20 cellular contexts compared by ENCODE assay signal in the genomic region with DNA sequence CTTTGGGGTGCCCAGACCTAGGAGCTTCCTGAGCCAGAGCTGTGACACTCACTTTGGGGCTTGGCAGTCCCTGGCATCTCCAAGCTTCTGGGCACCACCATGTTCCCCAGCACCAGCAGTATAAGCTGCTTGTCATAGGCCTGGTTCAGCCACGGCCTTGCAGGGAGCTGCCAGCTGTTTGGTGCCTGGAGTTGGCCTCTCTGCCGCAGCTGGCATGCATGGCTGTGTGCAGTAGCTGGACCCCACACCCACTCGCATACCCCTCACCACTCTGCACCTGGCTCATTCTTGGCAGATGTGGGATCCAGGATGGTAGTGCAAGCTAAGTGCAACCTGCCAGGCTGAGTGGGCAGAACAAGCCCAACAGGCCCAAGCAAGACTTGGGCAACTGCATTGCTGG.
"Had no signal": no experiment of that assay in that cellular context is flagged by ENCODE, and none has a peak within 500 bp of the region (broad histone marks: within the 10 kb centered on the region; RNA-seq: fewer than 3 reads in every experiment).

No MANE protein-coding gene starts in this region.

- H3K36me3 ChIP-seq: MG63 had no signal

- H3K4me3 ChIP-seq: MG63 had no signal

- H3K9ac ChIP-seq: SK-N-SH had no signal

- DNase-seq: IMR-90, Karpas-422, KG1, MG63, NCI-H1092 treated with DMSO at 0.1 percent for 48 hours, NCI-H1436, NCI-H187, NCI-H2029, NCI-H2081 treated with DMSO at 0.1 percent for 48 hours, NCI-H2171, NCI-H226, NCI-H446, NCI-H510A, NCI-H524 treated with DMSO at 0.1 percent for 48 hours, NCI-H69, NCI-H774, Right ventricle myocardium superior, RPMI8226, SK-N-SH had no signal

- H3K9me3 ChIP-seq: MG63, SK-N-SH had no signal

- H3K27me3 ChIP-seq: MG63 had no signal

- H3K4me2 ChIP-seq: SK-N-SH had no signal

- ATAC-seq: HepG2 had no signal
